ENCODE assay signal across 21 cellular contexts in the genomic region with DNA sequence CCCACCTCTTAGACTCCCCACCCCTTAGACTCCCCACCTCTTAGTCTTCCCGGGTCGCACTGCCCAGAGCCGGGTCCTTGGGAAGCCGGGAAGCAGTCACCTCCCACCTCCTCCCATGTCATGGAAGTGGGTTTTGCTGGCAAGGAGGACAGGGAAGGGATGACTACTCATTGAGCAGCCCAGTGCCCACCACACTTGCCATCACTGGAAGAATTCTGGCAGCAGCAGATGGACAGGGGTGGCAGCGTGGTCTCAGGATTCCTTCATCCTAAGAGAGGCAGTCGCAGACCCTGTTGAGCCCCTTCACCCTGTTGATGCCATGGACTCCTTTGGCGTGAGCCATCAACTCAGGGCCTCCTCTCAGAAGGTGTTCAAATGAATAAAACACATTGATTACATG.
A peak's percentile ranks its signal among the peaks of the same experiment; 100 is the strongest.
DNase-seq lines count a peak whose midpoint lies in the region; ATAC-seq and TF ChIP-seq lines count a peak whose summit lies in the region.
"Had no signal": no experiment of that assay in that cellular context is flagged by ENCODE, and none has a peak within 500 bp of the region (broad histone marks: within the 10 kb centered on the region; RNA-seq: fewer than 3 reads in every experiment).

No MANE protein-coding gene starts in this region.

- H4K20me1 ChIP-seq in mammary epithelial cell (ENCODE audit: insufficient read depth, low read length) = no peaks in the 10 kb centered on the region

- BruUV-seq in mammary epithelial cell (replicated peaks; lab: Mats Ljungman, UMichigan) = no TSS peak

- H3K9ac ChIP-seq in mammary epithelial cell (ENCODE audit: insufficient read depth, low read length) = no peak overlapping the region

- CTCF ChIA-PET in mammary epithelial cell (lab: Charles Lee; ENCODE audit: low non-redundant PET) = no interaction called here

- peaks cover 11% of the 10 kb centered on the region for H3K36me3 ChIP-seq in left ventricle myocardium inferior
- peaks cover 11% of the 10 kb centered on the region for H3K36me3 ChIP-seq in lower lobe of right lung
- H3K36me3 ChIP-seq in mammary epithelial cell (ENCODE audit: insufficient read depth, low read length) = peaks cover 2% of the 10 kb centered on the region
- peaks cover 3 to 38% (median 17%) of the 10 kb centered on the region in 4 donors for H3K36me3 ChIP-seq in stomach

- 83% methylated on average over 7 of the region's 7 CpGs for WGBS in mammary epithelial cell (ENCODE audit: low coverage, missing lambda C conversion rate)
- 83 to 92% (median 88%) methylated on average over 5 to 7 of the region's 7 CpGs for WGBS in stomach, 5 donors

- H2AFZ ChIP-seq in mammary epithelial cell (ENCODE audit: low read depth, low read length) = no peak overlapping the region

- H3K27me3 ChIP-seq in left ventricle myocardium inferior (ENCODE audit: low read depth) = peaks cover 12% of the 10 kb centered on the region
- peaks cover 5% of the 10 kb centered on the region for H3K27me3 ChIP-seq in lower lobe of right lung (ENCODE audit: low read depth)
- no peaks in the 10 kb centered on the region for H3K27me3 ChIP-seq in mammary epithelial cell (ENCODE audit: insufficient read depth, low read length)
- H3K27me3 ChIP-seq in stomach = peaks cover 0 to 11% (median 0%) of the 10 kb centered on the region in 3 donors
- H3K27me3 ChIP-seq: MG63 had no signal

- no peak for TF ChIP-seq EP300 in stomach (IDR thresholded peaks at IDR 0.05)

- no peak for TF ChIP-seq CTCF in left ventricle myocardium inferior (IDR thresholded peaks at IDR 0.05; ENCODE audit: borderline replicate concordance)
- no peak for TF ChIP-seq CTCF in lower lobe of right lung (IDR thresholded peaks at IDR 0.05)
- TF ChIP-seq CTCF in mammary epithelial cell (conservative IDR thresholded peaks at IDR 0.05 in 1 of 2, IDR thresholded peaks at IDR 0.05 in 1 of 2; ENCODE audit: extremely low read depth in 1 of 2, insufficient read depth in 1 of 2, low read depth in 1 of 2, low read length in 2 of 2) = no peak
- TF ChIP-seq CTCF in stomach (IDR thresholded peaks at IDR 0.05) = no peak

- in situ Hi-C loops in mammary epithelial cell (cut with MboI; ENCODE audit: low sequenced_read_pairs in 2 of 2) = no loop called here

- H3K4me2 ChIP-seq in mammary epithelial cell (ENCODE audit: insufficient read depth, low read depth, low read length) = no peak overlapping the region

- intact Hi-C loops in cardiac septum (cut with DNase I) = no loop called here
- intact Hi-C loops in left ventricle myocardium inferior (cut with micrococcal nuclease) = no loop called here
- intact Hi-C loops in lower lobe of right lung (cut with DNase I) = no loop called here
- intact Hi-C loops in sciatic nerve (cut with DNase I) = no loop called here
- intact Hi-C loops in mammary epithelial cell (cut with micrococcal nuclease) = no loop called here
- intact Hi-C loops in stomach (cut with DNase I; ENCODE audit: low total_unique reads) = no loop called here

- peaks cover 8% of the 10 kb centered on the region for H3K4me1 ChIP-seq in left ventricle myocardium inferior
- H3K4me1 ChIP-seq in lower lobe of right lung = no peaks in the 10 kb centered on the region
- no peaks in the 10 kb centered on the region for H3K4me1 ChIP-seq in mammary epithelial cell (ENCODE audit: insufficient read depth, low read length)
- H3K4me1 ChIP-seq in stomach = peaks cover 0 to 11% (median 2%) of the 10 kb centered on the region in 4 donors
- H3K4me1 ChIP-seq: Caco-2 had no signal

- H3K27ac ChIP-seq in left ventricle myocardium inferior (replicated peaks) (no peak overlapping the region), lower lobe of right lung (no peak overlapping the region), mammary epithelial cell (ENCODE audit: insufficient read depth, low read depth, low read length) (no peak overlapping the region), stomach (no peak overlapping the region)
- H3K27ac ChIP-seq: C4-2B had no signal

- DNase-seq in cardiac septum (ENCODE audit: low spot score) (peak; percentile 70), left ventricle myocardium inferior (no peak), lower lobe of right lung (peak; percentile 21), sciatic nerve (ENCODE audit: low spot score) (peak; percentile 27), mammary epithelial cell (no peak), stomach (no peak)
- DNase-seq: Caco-2; CD8-positive, alpha-beta T cell; EL; GDM1; HCEC 1CT; KG1; MG63; NCI-H1694; NCI-H2029 treated with DMSO at 0.1 percent for 48 hours; NCI-H446 treated with DMSO at 0.1 percent for 48 hours; NCI-H526 treated with DMSO at 0.1 percent for 48 hours; Right ventricle myocardium superior; RPMI8226 had no signal

- TF ChIP-seq POLR2A in stomach (IDR thresholded peaks at IDR 0.05) = no peak

- H3K9me3 ChIP-seq in left ventricle myocardium inferior (replicated peaks) (no peaks in the 10 kb centered on the region), lower lobe of right lung (no peaks in the 10 kb centered on the region), mammary epithelial cell (replicated peaks; ENCODE audit: insufficient read depth, low read length) (no peaks in the 10 kb centered on the region), stomach (no peaks in the 10 kb centered on the region)
- H3K9me3 ChIP-seq: Caco-2, MG63 had no signal

- no peak for ATAC-seq in lower lobe of right lung
- ATAC-seq in sciatic nerve = no peak
- ATAC-seq in HG02981 (IDR thresholded peaks at IDR 0.05; ENCODE audit: unreplicated experiment) = no peak
- ATAC-seq: CD8-positive, alpha-beta T cell had no signal

- H3K79me2 ChIP-seq in mammary epithelial cell (ENCODE audit: insufficient read depth, low read length) = no peaks in the 10 kb centered on the region

- H3K4me3 ChIP-seq in left ventricle myocardium inferior (no peak overlapping the region), lower lobe of right lung (no peak overlapping the region), mammary epithelial cell (replicated peaks in 1 of 3; ENCODE audit: insufficient read depth in 1 of 3, low read depth in 2 of 3, low read length in 3 of 3) (no peak overlapping the region), stomach (no peak overlapping the region)
- H3K4me3 ChIP-seq: MG63 had no signal

- dilution Hi-C loops in mammary epithelial cell (cut with HindIII; ENCODE audit: low sequenced_read_pairs) = no loop called here

Comparison
In these comparisons a context has a peak if more than half of its experiments do, and no peak if none do; other contexts are left out.
1. DNase-seq: peak in cardiac septum (single experiment), lower lobe of right lung (single experiment) and sciatic nerve (single experiment); none in left ventricle myocardium inferior (single experiment), mammary epithelial cell (single experiment) and stomach (single experiment).